ENCODE assay signal across 17 cellular contexts in the genomic region with DNA sequence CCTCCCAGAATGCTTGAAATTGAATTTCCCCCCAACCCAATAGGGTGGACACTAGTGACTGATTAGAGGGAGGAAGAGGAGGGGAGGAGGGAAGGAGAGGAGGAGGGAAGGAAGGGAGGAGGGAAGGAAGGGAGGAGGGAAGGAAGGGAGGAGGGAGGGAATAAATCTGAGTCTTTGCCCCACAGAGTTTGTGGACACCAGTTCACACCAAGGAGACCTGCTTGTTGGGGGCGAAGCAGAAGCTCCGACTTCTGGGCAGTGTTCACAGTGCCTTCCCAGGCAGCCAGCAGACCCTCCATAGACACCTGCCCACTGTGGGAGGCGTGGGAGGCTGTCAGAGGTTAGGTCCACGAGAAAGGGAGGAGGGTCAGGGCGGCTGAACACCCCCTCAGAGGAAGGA. TPM values are rescaled to one million over a fixed set of nuclear protein-coding genes. Genes with fewer than 3 reads are reported as not detected.
A peak's percentile ranks its signal among the peaks of the same experiment; 100 is the strongest.
DNase-seq lines count a peak whose midpoint lies in the region; ATAC-seq and TF ChIP-seq lines count a peak whose summit lies in the region.
"Had no signal": no experiment of that assay in that cellular context is flagged by ENCODE, and none has a peak within 500 bp of the region (broad histone marks: within the 10 kb centered on the region; RNA-seq: fewer than 3 reads in every experiment).

No MANE protein-coding gene starts in this region.

- H3K27me3 Mint-ChIP-seq in activated CD4-positive, alpha-beta T cell treated with anti-CD3 and anti-CD28 coated beads, Interleukin-2, amount 10 ng/mL, durations not matched to agents 7 days and 5 days = no peaks in the 10 kb centered on the region
- H3K27me3 Mint-ChIP-seq in stimulated activated memory B cell treated with anti-CD40 and anti-IgM and Interleukin-4, amounts not matched to agents 10 μg/mL and 1 μg/mL and 100 μg/mL, for 72 hours = no peaks in the 10 kb centered on the region
- H3K27me3 Mint-ChIP-seq: B cell; CD4-positive, CD25-positive, alpha-beta regulatory T cell had no signal

- no peak overlapping the region for H3K4me3 ChIP-seq in lower lobe of right lung
- H3K4me3 ChIP-seq: BLaER1, HAP-1 had no signal

- TF ChIP-seq CTCF in lower lobe of right lung (IDR thresholded peaks at IDR 0.05) = no peak

- POLR2A ChIA-PET in activated CD4-positive, alpha-beta T cell treated with anti-CD3 and anti-CD28 coated beads, Interleukin-2, amount 10 ng/mL, durations not matched to agents 7 days and 5 days (lab: Charles Lee) = no interaction called here

- no peaks in the 10 kb centered on the region for H3K9me3 Mint-ChIP-seq in activated CD4-positive, alpha-beta T cell treated with anti-CD3 and anti-CD28 coated beads, Interleukin-2, amount 10 ng/mL, durations not matched to agents 7 days and 5 days
- no peaks in the 10 kb centered on the region for H3K9me3 Mint-ChIP-seq in stimulated activated memory B cell treated with anti-CD40 and anti-IgM and Interleukin-4, amounts not matched to agents 10 μg/mL and 1 μg/mL and 100 μg/mL, for 72 hours
- H3K9me3 Mint-ChIP-seq: CD4-positive, CD25-positive, alpha-beta regulatory T cell; CD8-positive, alpha-beta T cell had no signal

- H3K4me1 ChIP-seq in lower lobe of right lung = peaks cover under 1% of the 10 kb centered on the region
- H3K4me1 ChIP-seq: HAP-1 had no signal

- ATAC-seq in lower lobe of right lung = no peak
- ATAC-seq in stimulated activated memory B cell treated with anti-CD40 and anti-IgM and Interleukin-4, amounts not matched to agents 10 μg/mL and 1 μg/mL and 100 μg/mL, for 72 hours = no peak
- ATAC-seq: CD8-positive, alpha-beta T cell had no signal

- H3K27ac ChIP-seq in lower lobe of right lung = no peak overlapping the region
- H3K27ac ChIP-seq: 22Rv1, BLaER1, C4-2B had no signal

- intact Hi-C loops in lower lobe of right lung (cut with DNase I) = no loop called here

- peak overlapping the region; percentile 46 for H3K27ac Mint-ChIP-seq in activated CD4-positive, alpha-beta T cell treated with anti-CD3 and anti-CD28 coated beads, Interleukin-2, amount 10 ng/mL, durations not matched to agents 7 days and 5 days
- H3K27ac Mint-ChIP-seq in stimulated activated memory B cell treated with anti-CD40 and anti-IgM and Interleukin-4, amounts not matched to agents 10 μg/mL and 1 μg/mL and 100 μg/mL, for 72 hours = peak overlapping the region; percentile 61
- H3K27ac Mint-ChIP-seq: B cell had no signal

- CTCF ChIA-PET in activated CD4-positive, alpha-beta T cell treated with anti-CD3 and anti-CD28 coated beads, Interleukin-2, amount 10 ng/mL, durations not matched to agents 7 days and 5 days (lab: Charles Lee) = no interaction called here

- H3K36me3 Mint-ChIP-seq in activated CD4-positive, alpha-beta T cell treated with anti-CD3 and anti-CD28 coated beads, Interleukin-2, amount 10 ng/mL, durations not matched to agents 7 days and 5 days (ENCODE audit: low read depth) = no peaks in the 10 kb centered on the region
- H3K36me3 Mint-ChIP-seq in stimulated activated memory B cell treated with anti-CD40 and anti-IgM and Interleukin-4, amounts not matched to agents 10 μg/mL and 1 μg/mL and 100 μg/mL, for 72 hours = peaks cover 6% of the 10 kb centered on the region

- no peak overlapping the region for H3K4me3 Mint-ChIP-seq in activated CD4-positive, alpha-beta T cell treated with anti-CD3 and anti-CD28 coated beads, Interleukin-2, amount 10 ng/mL, durations not matched to agents 7 days and 5 days
- no peak overlapping the region for H3K4me3 Mint-ChIP-seq in stimulated activated memory B cell treated with anti-CD40 and anti-IgM and Interleukin-4, amounts not matched to agents 10 μg/mL and 1 μg/mL and 100 μg/mL, for 72 hours
- H3K4me3 Mint-ChIP-seq: B cell; CD4-positive, CD25-positive, alpha-beta regulatory T cell; CD8-positive, alpha-beta T cell had no signal

- H3K36me3 ChIP-seq in lower lobe of right lung = peaks cover 5% of the 10 kb centered on the region
- H3K36me3 ChIP-seq: BLaER1, HAP-1 had no signal

- H3K27me3 ChIP-seq in lower lobe of right lung (ENCODE audit: low read depth) = no peaks in the 10 kb centered on the region
- H3K27me3 ChIP-seq: BLaER1 had no signal

- peaks cover 11% of the 10 kb centered on the region for H3K4me1 Mint-ChIP-seq in activated CD4-positive, alpha-beta T cell treated with anti-CD3 and anti-CD28 coated beads, Interleukin-2, amount 10 ng/mL, durations not matched to agents 7 days and 5 days
- H3K4me1 Mint-ChIP-seq in stimulated activated memory B cell treated with anti-CD40 and anti-IgM and Interleukin-4, amounts not matched to agents 10 μg/mL and 1 μg/mL and 100 μg/mL, for 72 hours = peaks cover 31% of the 10 kb centered on the region

- no peak for DNase-seq in activated CD4-positive, alpha-beta T cell treated with anti-CD3 and anti-CD28 coated beads, Interleukin-2, amount 10 ng/mL, durations not matched to agents 7 days and 5 days
- no peak for DNase-seq in activated CD4-positive, alpha-beta T cell treated with anti-CD3 and anti-CD28 coated beads, Interleukin-2, amount 50 U/mL, for 4 hours
- peak; percentile 20 for DNase-seq in lower lobe of right lung
- DNase-seq in COLO668 (lab: John Stamatoyannopoulos, UW; ENCODE audit: unreplicated experiment) = no peak
- no peak for DNase-seq in DMS 273 treated with DMSO at 0.1 percent for 48 hours (lab: John Stamatoyannopoulos, UW)
- DNase-seq: CD4-positive, CD25-positive, alpha-beta regulatory T cell; CD8-positive, alpha-beta T cell; DMS53; DMS79 treated with DMSO at 0.1 percent for 48 hours; GF-D8; GOT3 had no signal

- no peaks in the 10 kb centered on the region for H3K9me3 ChIP-seq in lower lobe of right lung
- H3K9me3 ChIP-seq: BLaER1, HAP-1 had no signal

RNA-seq across cellular contexts. Expression of gene PRKAG2, which starts 44.8 kb away (rescaled TPM):
- total RNA-seq in activated CD4-positive, alpha-beta T cell treated with anti-CD3 and anti-CD28 coated beads, Interleukin-2, amount 10 ng/mL, durations not matched to agents 7 days and 5 days = 10 to 100 TPM; 27.5 to 32.3 TPM
- 35.4 TPM for total RNA-seq in lower lobe of right lung
